Comparison of ENCODE assay signal across 8 cellular contexts in the genomic region with DNA sequence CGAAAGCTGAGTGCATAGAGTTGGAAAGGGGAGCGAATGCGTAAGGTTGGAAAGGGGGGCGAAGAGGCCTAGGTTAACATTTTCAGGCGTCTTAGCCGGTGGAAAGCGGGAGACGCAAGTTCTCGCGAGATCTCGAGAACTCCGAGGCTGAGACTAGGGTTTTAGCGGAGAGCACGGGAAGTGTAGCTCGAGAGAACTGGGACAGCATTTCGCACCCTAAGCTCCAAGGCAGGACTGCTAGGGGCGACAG. TPM values are rescaled to one million over a fixed set of nuclear protein-coding genes. Genes with fewer than 3 reads are reported as not detected.
DNase-seq lines count a peak whose midpoint lies in the region; ATAC-seq lines count a peak whose summit lies in the region.

No MANE protein-coding gene starts in this region.

- peak; percentile 27 for ATAC-seq in GM19452 (IDR thresholded peaks at IDR 0.05; ENCODE audit: unreplicated experiment)
- peak; percentile 29 for ATAC-seq in HG03520 (IDR thresholded peaks at IDR 0.05; ENCODE audit: unreplicated experiment)
- peak; percentile 32 for ATAC-seq in activated naive CD8-positive, alpha-beta T cell treated with anti-CD3 and anti-CD28 coated beads, Interleukin-2, amount 10 ng/mL, durations not matched to agents 7 days and 5 days (ENCODE audit: low read depth)
- ATAC-seq in Right ventricle myocardium superior (ENCODE audit: poor library complexity) = peak; percentile 57

- H3K4me1 Mint-ChIP-seq in activated naive CD8-positive, alpha-beta T cell treated with anti-CD3 and anti-CD28 coated beads, Interleukin-2, amount 10 ng/mL, durations not matched to agents 7 days and 5 days = peaks cover 13% of the 10 kb centered on the region

- H3K27ac Mint-ChIP-seq in activated naive CD8-positive, alpha-beta T cell treated with anti-CD3 and anti-CD28 coated beads, Interleukin-2, amount 10 ng/mL, durations not matched to agents 7 days and 5 days = peak overlapping the region; percentile 100

- no peaks in the 10 kb centered on the region for H3K27me3 Mint-ChIP-seq in activated naive CD8-positive, alpha-beta T cell treated with anti-CD3 and anti-CD28 coated beads, Interleukin-2, amount 10 ng/mL, durations not matched to agents 7 days and 5 days

- intact Hi-C loops in Right ventricle myocardium superior (cut with DNase I) = no loop called here

- no peaks in the 10 kb centered on the region for H3K9me3 Mint-ChIP-seq in activated naive CD8-positive, alpha-beta T cell treated with anti-CD3 and anti-CD28 coated beads, Interleukin-2, amount 10 ng/mL, durations not matched to agents 7 days and 5 days

- POLR2A ChIA-PET in activated naive CD8-positive, alpha-beta T cell treated with anti-CD3 and anti-CD28 coated beads, Interleukin-2, amount 10 ng/mL, durations not matched to agents 7 days and 5 days (lab: Charles Lee) = interaction anchor here (0.6 to 1.4 kb wide), 10 partner anchors 8 to 1408 kb away, joined by 3 to 8 read pairs (median 3); partner anchors contain the start of genes MED14 and USP9X

- DNase-seq in DMS 273 (lab: John Stamatoyannopoulos, UW; ENCODE audit: unreplicated experiment) (peak; percentile 98), NCI-H748 treated with DMSO at 0.1 percent for 48 hours (lab: John Stamatoyannopoulos, UW) (peak; percentile 79), Right ventricle myocardium superior (no peak), pons (ENCODE audit: low spot score) (peak; percentile 79), D341Med (ENCODE audit: low spot score) (no peak)
- DNase-seq in activated naive CD8-positive, alpha-beta T cell treated with anti-CD3 and anti-CD28 coated beads, Interleukin-2, amount 10 ng/mL, durations not matched to agents 7 days and 5 days = no peak

- H3K4me3 Mint-ChIP-seq in activated naive CD8-positive, alpha-beta T cell treated with anti-CD3 and anti-CD28 coated beads, Interleukin-2, amount 10 ng/mL, durations not matched to agents 7 days and 5 days = peak overlapping the region; percentile 92

- H3K36me3 Mint-ChIP-seq in activated naive CD8-positive, alpha-beta T cell treated with anti-CD3 and anti-CD28 coated beads, Interleukin-2, amount 10 ng/mL, durations not matched to agents 7 days and 5 days = peaks cover 23% of the 10 kb centered on the region

RNA-seq across cellular contexts. Expression of gene DDX3X, which starts 0.3 kb away (rescaled TPM):
- 100 to 1,000 TPM; 213 to 225 TPM for total RNA-seq in activated naive CD8-positive, alpha-beta T cell treated with anti-CD3 and anti-CD28 coated beads, Interleukin-2, amount 10 ng/mL, durations not matched to agents 7 days and 5 days
- 128 TPM for total RNA-seq in Right ventricle myocardium superior

Comparison
In these comparisons a context has a peak if more than half of its experiments do, and no peak if none do; other contexts are left out.
1. DNase-seq: peak in DMS 273 (single experiment), NCI-H748 treated with DMSO at 0.1 percent for 48 hours (single experiment) and pons (single experiment); none in activated naive CD8-positive, alpha-beta T cell treated with anti-CD3 and anti-CD28 coated beads, Interleukin-2, amount 10 ng/mL, durations not matched to agents 7 days and 5 days (single experiment), Right ventricle myocardium superior (single experiment) and D341Med (single experiment).
2. Peak in every context shown above with its lines, with median percentiles within 50 percentile points of each other: ATAC-seq.